ENCODE assay signal across 9 cellular contexts in the genomic region with DNA sequence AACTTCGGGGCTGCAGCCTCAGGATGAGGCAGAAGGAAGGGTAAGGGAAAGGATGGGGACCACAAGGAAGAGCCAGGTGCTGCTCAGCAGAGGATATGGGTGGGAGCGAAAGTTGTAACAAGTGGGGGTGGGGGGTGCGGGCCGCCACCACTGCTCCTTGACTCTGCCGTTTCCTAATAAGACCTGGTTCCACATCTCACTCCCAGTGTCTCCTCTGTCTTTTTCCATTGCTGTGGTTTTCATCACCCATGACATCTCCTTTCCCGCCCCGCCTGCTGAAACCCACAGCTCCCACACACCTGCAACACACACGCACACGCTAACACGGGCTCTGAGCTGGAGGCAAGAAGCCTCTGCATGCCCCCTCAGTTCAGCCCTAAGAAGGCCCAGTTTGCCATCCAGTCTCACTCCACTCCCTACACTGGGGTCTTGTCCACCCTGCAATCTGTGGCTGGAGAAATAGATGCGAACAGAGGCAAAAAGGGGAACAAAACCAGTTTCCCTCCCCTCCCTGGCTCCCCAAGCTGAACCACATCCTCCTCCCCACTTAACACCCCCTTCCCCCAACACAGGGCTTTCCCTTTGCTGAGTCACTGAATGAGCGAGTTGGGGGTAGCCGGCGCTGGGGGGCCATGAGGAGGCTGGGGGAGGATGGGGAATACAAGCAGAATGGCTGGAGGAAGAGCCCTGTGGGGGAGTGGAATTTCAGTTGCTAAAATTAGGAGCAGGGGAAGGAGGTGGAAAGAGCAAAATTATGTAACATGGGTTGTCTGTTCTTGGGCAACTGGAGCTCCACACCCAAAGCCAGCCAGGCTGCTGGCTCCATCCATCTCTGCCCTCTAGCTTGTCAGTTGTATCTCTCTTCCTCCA. TPM values are rescaled to one million over a fixed set of nuclear protein-coding genes. Genes with fewer than 3 reads are reported as not detected.
DNase-seq lines count a peak whose midpoint lies in the region; ATAC-seq, FAIRE-seq and TF ChIP-seq lines count a peak whose summit lies in the region.
"Had no signal": no experiment of that assay in that cellular context is flagged by ENCODE, and none has a peak within 500 bp of the region (broad histone marks: within the 10 kb centered on the region; RNA-seq: fewer than 3 reads in every experiment).

No MANE protein-coding gene starts in this region.

- H3K27me3 ChIP-seq in right lobe of liver, result no peaks in the 10 kb centered on the region

- intact Hi-C loops in right lobe of liver (cut with DNase I), result no loop called here

- H3K4me3 ChIP-seq in right lobe of liver, result no peak overlapping the region

- peak overlapping the region; percentile 97 for H3K27ac Mint-ChIP-seq in activated naive CD8-positive, alpha-beta T cell
- H3K27ac Mint-ChIP-seq in stimulated activated naive CD8-positive, alpha-beta T cell treated with anti-CD3 and anti-CD28 coated beads, Interleukin-15, amount 100 ng/mL, for 72 hours, result peak overlapping the region; percentile 89 to 94

- peak; percentile 66 for DNase-seq in GM12892 (ENCODE audit: insufficient read length)
- peak in 2 of 3 donors; percentile 43 to 64 for DNase-seq in right lobe of liver
- DNase-seq in stimulated activated naive CD8-positive, alpha-beta T cell treated with anti-CD3 and anti-CD28 coated beads, Interleukin-15, amount 100 ng/mL, for 72 hours, result peak; percentile 56 to 64
- DNase-seq in NCI-H2081 (lab: John Stamatoyannopoulos, UW), result no peak
- no peak for DNase-seq in NCI-H2196 (lab: John Stamatoyannopoulos, UW; ENCODE audit: unreplicated experiment)

- peaks cover 0 to 36% (median 5%) of the 10 kb centered on the region in 4 donors for H3K36me3 ChIP-seq in right lobe of liver

- peak overlapping the region; percentile 5 to 53 (median 49) for H3K27ac ChIP-seq in right lobe of liver

- peaks cover 19% of the 10 kb centered on the region for H3K36me3 Mint-ChIP-seq in activated naive CD8-positive, alpha-beta T cell

- H3K9me3 Mint-ChIP-seq in activated naive CD8-positive, alpha-beta T cell (ENCODE audit: low read depth), result no peaks in the 10 kb centered on the region
- H3K9me3 Mint-ChIP-seq in stimulated activated naive CD8-positive, alpha-beta T cell treated with anti-CD3 and anti-CD28 coated beads, Interleukin-15, amount 100 ng/mL, for 72 hours, result no peaks in the 10 kb centered on the region

- H3K4me3 Mint-ChIP-seq in activated naive CD8-positive, alpha-beta T cell, result peak overlapping the region; percentile 80
- peak overlapping the region; percentile 72 to 73 for H3K4me3 Mint-ChIP-seq in stimulated activated naive CD8-positive, alpha-beta T cell treated with anti-CD3 and anti-CD28 coated beads, Interleukin-15, amount 100 ng/mL, for 72 hours

- ATAC-seq in right lobe of liver, result peak; percentile 18 to 47 (median 37)
- peak; percentile 62 for ATAC-seq in stimulated activated naive CD8-positive, alpha-beta T cell treated with anti-CD3 and anti-CD28 coated beads, Interleukin-15, amount 100 ng/mL, for 72 hours
- ATAC-seq in GM21367 (IDR thresholded peaks at IDR 0.05; ENCODE audit: unreplicated experiment), result no peak

- TF ChIP-seq CTCF in right lobe of liver (IDR thresholded peaks at IDR 0.05), result no peak

- peak; percentile 80 for TF ChIP-seq POLR2A in GM12892 (IDR thresholded peaks at IDR 0.05; ENCODE audit: low read depth, low read length)
- TF ChIP-seq POLR2A in Raji (IDR thresholded peaks at IDR 0.05; ENCODE audit: insufficient read depth, low read depth, low read length), result peak; percentile 33; the same call in 1 of the 2 replicates
- no peak for TF ChIP-seq POLR2A in right lobe of liver (IDR thresholded peaks at IDR 0.05)

- no peaks in the 10 kb centered on the region for H3K9me3 ChIP-seq in right lobe of liver

- no peaks in the 10 kb centered on the region for H3K4me1 ChIP-seq in right lobe of liver

- WGBS in right lobe of liver (ENCODE audit: insufficient coverage, low coverage, low lambda C conversion rate, missing lambda C conversion rate), result 59% methylated on average over 12 of the region's 14 CpGs

- peak; percentile 94 for FAIRE-seq in GM12892 (lab: Jason Lieb, UNC)
- FAIRE-seq: islet of Langerhans had no signal

- H3K4me1 Mint-ChIP-seq in activated naive CD8-positive, alpha-beta T cell (ENCODE audit: low read depth), result peaks cover 84% of the 10 kb centered on the region
- peaks cover 92% of the 10 kb centered on the region for H3K4me1 Mint-ChIP-seq in stimulated activated naive CD8-positive, alpha-beta T cell treated with anti-CD3 and anti-CD28 coated beads, Interleukin-15, amount 100 ng/mL, for 72 hours

- no peaks in the 10 kb centered on the region for H3K27me3 Mint-ChIP-seq in activated naive CD8-positive, alpha-beta T cell
- H3K27me3 Mint-ChIP-seq in stimulated activated naive CD8-positive, alpha-beta T cell treated with anti-CD3 and anti-CD28 coated beads, Interleukin-15, amount 100 ng/mL, for 72 hours, result no peaks in the 10 kb centered on the region

RNA-seq across cellular contexts. Expression of a gene that starts 11.5 kb away (rescaled TPM):
- 11.3 TPM for polyA plus RNA-seq in GM12892 (2012; ENCODE audit: missing spikeins)
- 10 to 100 TPM in 1 of 6 experiments, 1 to 10 TPM in 5; 7.5 to 10.2 (median 8.3) TPM for total RNA-seq in right lobe of liver

RNA-seq across cellular contexts. Expression of a gene that starts 12.5 kb away (rescaled TPM):
- polyA plus RNA-seq in GM12892 (2012; ENCODE audit: missing spikeins), result 1.5 TPM
- under 1 TPM in 3 of 6 experiments, not detected in 3; 0.29 to 0.43 (median 0.42) TPM for total RNA-seq in right lobe of liver

RNA-seq across cellular contexts. Expression of a gene that starts 13.2 kb away (rescaled TPM):
- 139 TPM for polyA plus RNA-seq in GM12892 (2012; ENCODE audit: missing spikeins)
- under 1 TPM in 1 of 6 experiments, not detected in 5; 0.20 TPM for total RNA-seq in right lobe of liver

RNA-seq across cellular contexts. Expression of a gene that starts 16.5 kb away (rescaled TPM):
- polyA plus RNA-seq in GM12892 (2012; ENCODE audit: missing spikeins), result 56.7 TPM
- 1 to 10 TPM in 1 of 6 experiments, under 1 TPM in 1, not detected in 4; 0.15 to 1.0 TPM for total RNA-seq in right lobe of liver

RNA-seq across cellular contexts. Expression of a gene that starts 17.1 kb away (rescaled TPM):
- 214 TPM for polyA plus RNA-seq in GM12892 (2012; ENCODE audit: missing spikeins)
- 100 to 1,000 TPM in 3 of 6 experiments, 10 to 100 TPM in 3; 85.2 to 145 (median 102) TPM for total RNA-seq in right lobe of liver

Comparison
In these comparisons a context has a peak if more than half of its experiments do, and no peak if none do; other contexts are left out.
1. DNase-seq: peak in GM12892 (single experiment), right lobe of liver (2 of 3) and stimulated activated naive CD8-positive, alpha-beta T cell treated with anti-CD3 and anti-CD28 coated beads, Interleukin-15, amount 100 ng/mL, for 72 hours (2 of 2); none in NCI-H2081 (0 of 2) and NCI-H2196 (single experiment).